In genomic region chr20:3888622-3889488, GRCh38 we compare ENCODE assay signal across 8 cellular contexts. TPM values are rescaled to one million over a fixed set of nuclear protein-coding genes. Genes with fewer than 3 reads are reported as not detected.
A peak's percentile ranks its signal among the peaks of the same experiment; 100 is the strongest.
DNase-seq lines count a peak whose midpoint lies in the region; ATAC-seq and TF ChIP-seq lines count a peak whose summit lies in the region.

PANK2 (plus strand) TSS chr20:3889387.

- H3K36me3 Mint-ChIP-seq in activated naive CD8-positive, alpha-beta T cell treated with anti-CD3 and anti-CD28 coated beads, Interleukin-2, amount 10 ng/mL, durations not matched to agents 7 days and 5 days, result peaks cover 37% of the 10 kb centered on the region
- H3K36me3 Mint-ChIP-seq in glutamatergic neuron (ENCODE audit: unreplicated experiment), result peaks cover 9% of the 10 kb centered on the region
- peaks cover 3% of the 10 kb centered on the region for H3K36me3 Mint-ChIP-seq in osteocyte (ENCODE audit: unreplicated experiment)

- H4K20me1 ChIP-seq in SU-DHL-6 (ENCODE audit: low read depth, low read length), result peaks cover 18% of the 10 kb centered on the region

- no peaks in the 10 kb centered on the region for H3K27me3 Mint-ChIP-seq in activated naive CD8-positive, alpha-beta T cell treated with anti-CD3 and anti-CD28 coated beads, Interleukin-2, amount 10 ng/mL, durations not matched to agents 7 days and 5 days
- H3K27me3 Mint-ChIP-seq in glutamatergic neuron (ENCODE audit: unreplicated experiment) (peaks cover 12% of the 10 kb centered on the region), osteocyte (ENCODE audit: unreplicated experiment) (no peaks in the 10 kb centered on the region)

- H3K4me1 Mint-ChIP-seq in activated naive CD8-positive, alpha-beta T cell treated with anti-CD3 and anti-CD28 coated beads, Interleukin-2, amount 10 ng/mL, durations not matched to agents 7 days and 5 days, result peaks cover 43% of the 10 kb centered on the region
- peaks cover 23% of the 10 kb centered on the region for H3K4me1 Mint-ChIP-seq in glutamatergic neuron (ENCODE audit: low read depth, unreplicated experiment)
- H3K4me1 Mint-ChIP-seq in osteocyte (ENCODE audit: unreplicated experiment), result peaks cover 44% of the 10 kb centered on the region

- H3K4me1 ChIP-seq in thymus (ENCODE audit: control insufficient read depth, insufficient read depth, low read length), result peaks cover 19% of the 10 kb centered on the region

- H3K36me3 ChIP-seq in SU-DHL-6 (ENCODE audit: low read length) (peaks cover 4% of the 10 kb centered on the region; the same call in 1 of the 2 replicates), thymus (ENCODE audit: control insufficient read depth, insufficient read depth) (peaks cover 7% of the 10 kb centered on the region)

- no peaks in the 10 kb centered on the region for H3K9me3 Mint-ChIP-seq in activated naive CD8-positive, alpha-beta T cell treated with anti-CD3 and anti-CD28 coated beads, Interleukin-2, amount 10 ng/mL, durations not matched to agents 7 days and 5 days
- H3K9me3 Mint-ChIP-seq in glutamatergic neuron (ENCODE audit: unreplicated experiment) (peaks cover 18% of the 10 kb centered on the region), osteocyte (ENCODE audit: unreplicated experiment) (no peaks in the 10 kb centered on the region)

- H3K4me2 ChIP-seq in SU-DHL-6 (ENCODE audit: low read depth, low read length, poor library complexity, severe bottlenecking), result peak within 1 kb of the TSS; percentile 90

- peak within 1 kb of the TSS; percentile 98 for H3K4me3 ChIP-seq in SU-DHL-6 (ENCODE audit: insufficient read depth, low read length, poor library complexity, severe bottlenecking)
- H3K4me3 ChIP-seq in thymus (ENCODE audit: low read length), result peak within 1 kb of the TSS; percentile 98

- peak; percentile 94 for ATAC-seq in HG02759 (IDR thresholded peaks at IDR 0.05; ENCODE audit: unreplicated experiment)
- ATAC-seq in activated naive CD8-positive, alpha-beta T cell treated with anti-CD3 and anti-CD28 coated beads, Interleukin-2, amount 10 ng/mL, durations not matched to agents 7 days and 5 days (ENCODE audit: low read depth), result peak; percentile 96

- no peaks in the 10 kb centered on the region for H3K9me2 ChIP-seq in SU-DHL-6 (replicated peaks; ENCODE audit: insufficient read depth, low read length)

- peak within 1 kb of the TSS; percentile 92 for H3K9ac ChIP-seq in SU-DHL-6 (ENCODE audit: low read length)

- peak within 1 kb of the TSS; percentile 100 for H3K4me3 Mint-ChIP-seq in activated naive CD8-positive, alpha-beta T cell treated with anti-CD3 and anti-CD28 coated beads, Interleukin-2, amount 10 ng/mL, durations not matched to agents 7 days and 5 days
- H3K4me3 Mint-ChIP-seq in glutamatergic neuron (ENCODE audit: unreplicated experiment), result peak within 1 kb of the TSS; percentile 99
- H3K4me3 Mint-ChIP-seq in osteocyte (ENCODE audit: unreplicated experiment), result peak within 1 kb of the TSS; percentile 89

- peaks cover 62% of the 10 kb centered on the region for H3K79me2 ChIP-seq in SU-DHL-6 (ENCODE audit: insufficient read depth, low read length)

- H3K27ac ChIP-seq in SU-DHL-6 (ENCODE audit: low read depth, low read length), result peak within 1 kb of the TSS; percentile 89
- H3K27ac ChIP-seq in thymus (ENCODE audit: low read depth), result peak within 1 kb of the TSS; percentile 96

- peak within 1 kb of the TSS; percentile 96 for H3K27ac Mint-ChIP-seq in activated naive CD8-positive, alpha-beta T cell treated with anti-CD3 and anti-CD28 coated beads, Interleukin-2, amount 10 ng/mL, durations not matched to agents 7 days and 5 days
- H3K27ac Mint-ChIP-seq in glutamatergic neuron (ENCODE audit: unreplicated experiment) (peak within 1 kb of the TSS; percentile 98), osteocyte (ENCODE audit: unreplicated experiment) (peak within 1 kb of the TSS; percentile 92)

- peak; percentile 97 for DNase-seq in NCI-H128 (lab: John Stamatoyannopoulos, UW; ENCODE audit: unreplicated experiment)
- DNase-seq in activated naive CD8-positive, alpha-beta T cell treated with anti-CD3 and anti-CD28 coated beads, Interleukin-2, amount 10 ng/mL, durations not matched to agents 7 days and 5 days, result peak; percentile 92
- peak; percentile 99 for DNase-seq in glutamatergic neuron
- DNase-seq in osteocyte (ENCODE audit: extremely low spot score, unreplicated experiment), result peak; percentile 99

- H3K27me3 ChIP-seq in SU-DHL-6 (ENCODE audit: low read length) (no peaks in the 10 kb centered on the region), thymus (ENCODE audit: control insufficient read depth, insufficient read depth) (no peaks in the 10 kb centered on the region)

- H3F3A ChIP-seq in SU-DHL-6 (ENCODE audit: insufficient read depth), result peaks cover 19% of the 10 kb centered on the region

- TF ChIP-seq CTCF in GM12873 (IDR thresholded peaks at IDR 0.05; ENCODE audit: insufficient read depth, low read depth, low read length, missing control alignments), result peak; percentile 51
- TF ChIP-seq CTCF in SU-DHL-6 (IDR thresholded peaks at IDR 0.05; ENCODE audit: insufficient read depth, low read length, poor library complexity, severe bottlenecking), result no peak
- TF ChIP-seq CTCF in glutamatergic neuron (IDR thresholded peaks at IDR 0.05; ENCODE audit: partially characterized antibody, unreplicated experiment), result peak; percentile 32
- TF ChIP-seq CTCF in osteocyte (IDR thresholded peaks at IDR 0.05), result peak; percentile 52

- H3K9me3 ChIP-seq in SU-DHL-6 (ENCODE audit: insufficient read depth, low read length) (no peaks in the 10 kb centered on the region), thymus (ENCODE audit: control insufficient read depth) (no peaks in the 10 kb centered on the region)

- peak within 1 kb of the TSS; percentile 73 for H2AFZ ChIP-seq in SU-DHL-6 (ENCODE audit: low read depth, low read length, severe bottlenecking)

- POLR2A ChIA-PET in activated naive CD8-positive, alpha-beta T cell treated with anti-CD3 and anti-CD28 coated beads, Interleukin-2, amount 10 ng/mL, durations not matched to agents 7 days and 5 days (lab: Charles Lee), result interaction anchor here (0.6 to 1.4 kb wide), 5 partner anchors 68 to 222 kb away, joined by 3 to 7 read pairs (median 3); partner anchors contain the start of genes AP5S1 and CENPB

- under 1% methylated on average over 72 of the region's 72 CpGs for WGBS in thymus

RNA-seq across cellular contexts. Expression of gene PANK2, which starts in this region (rescaled TPM):
- 10 to 100 TPM; 76.6 to 80.1 TPM for total RNA-seq in activated naive CD8-positive, alpha-beta T cell treated with anti-CD3 and anti-CD28 coated beads, Interleukin-2, amount 10 ng/mL, durations not matched to agents 7 days and 5 days
- total RNA-seq in glutamatergic neuron (ENCODE audit: unreplicated experiment) (60.3 TPM), osteocyte (41.9 and 54.2 TPM in 2 replicates)
- polyA plus RNA-seq in thymus, result 40.6 TPM

Comparison
In these comparisons a context has a peak if more than half of its experiments do, and no peak if none do; other contexts are left out.
1. Peak in every context shown above with its lines: DNase-seq, ATAC-seq, H3K4me3 ChIP-seq and H3K27ac ChIP-seq.